Comparison of ENCODE assay signal across 7 cellular contexts in genomic region chr1:36486436-36487335, GRCh38. TPM values are rescaled to one million over a fixed set of nuclear protein-coding genes. Genes with fewer than 3 reads are reported as not detected.
DNase-seq lines count a peak whose midpoint lies in the region; ATAC-seq and TF ChIP-seq lines count a peak whose summit lies in the region.

No MANE protein-coding gene starts in this region.

- no peak overlapping the region for H2AK5ac ChIP-seq in H9 (ENCODE audit: insufficient read length, low read length)

- TF ChIP-seq RAD21 in liver (IDR thresholded peaks at IDR 0.05): peak in 1 of 2 donors; percentile 29

- H3K4me3 ChIP-seq in liver (ENCODE audit: low read depth in 1 of 3, low read length in 3 of 3) (no peak overlapping the region), upper lobe of right lung (no peak overlapping the region)

- H3K4me1 ChIP-seq in liver (ENCODE audit: control insufficient read depth in 4 of 4, insufficient read depth in 4 of 4, low read length in 3 of 4) (peaks cover 3 to 16% (median 9%) of the 10 kb centered on the region in 4 donors), upper lobe of right lung (peaks cover 11% of the 10 kb centered on the region), H9 (ENCODE audit: insufficient read depth, low read length) (no peaks in the 10 kb centered on the region; the same call in 1 of the 2 replicates)

- no peaks in the 10 kb centered on the region for H3K36me3 Mint-ChIP-seq in H9 (ENCODE audit: insufficient read depth in 1 of 3, low read depth in 3 of 3)

- H3K4ac ChIP-seq in H9 (ENCODE audit: low read depth, low read length): no peak overlapping the region

- no peaks in the 10 kb centered on the region for H3K27me3 ChIP-seq in liver (ENCODE audit: control insufficient read depth in 4 of 4, insufficient read depth in 4 of 4, low read length in 3 of 4)
- H3K27me3 ChIP-seq in upper lobe of right lung: no peaks in the 10 kb centered on the region
- no peaks in the 10 kb centered on the region for H3K27me3 ChIP-seq in H9 (ENCODE audit: insufficient read depth, low read length)

- intact Hi-C loops in upper lobe of right lung (cut with DNase I): no loop called here

- no peak overlapping the region for H3K23ac ChIP-seq in H9 (ENCODE audit: insufficient read length, low read depth, low read length)

- H2BK12ac ChIP-seq in H9 (ENCODE audit: insufficient read length, low read depth, low read length): no peak overlapping the region

- H2BK120ac ChIP-seq in H9 (ENCODE audit: low read depth, low read length, poor library complexity, severe bottlenecking): no peak overlapping the region

- 34 to 40% (median 39%) methylated on average over 17 of the region's 17 CpGs for WGBS in adipose tissue, 3 donors
- WGBS in liver: 19% methylated on average over 17 of the region's 17 CpGs
- no CpG with 5 or more reads among the region's 17 CpGs for WGBS in H9 (ENCODE audit: extremely low coverage, insufficient read length, low lambda C conversion rate)

- H3K27ac ChIP-seq in adipose tissue (ENCODE audit: low read depth, low read length) (peak overlapping the region; percentile 28), liver (ENCODE audit: low read depth in 1 of 2, low read length in 2 of 2) (peak overlapping the region; percentile 84 to 89), upper lobe of right lung (peak overlapping the region; percentile 80), H9 (ENCODE audit: insufficient read length, low read depth, low read length) (no peak overlapping the region)

- no peak overlapping the region for H3K4me3 Mint-ChIP-seq in H9

- no peak overlapping the region for H3K14ac ChIP-seq in H9 (ENCODE audit: insufficient read depth, low read length)

- peaks cover 0 to 8% of the 10 kb centered on the region in 2 experiments; a peak in 3 of 5 replicates for H3K9me3 Mint-ChIP-seq in H9

- H2BK20ac ChIP-seq in H9 (ENCODE audit: low read depth, low read length, poor library complexity, severe bottlenecking): no peak overlapping the region

- no peak overlapping the region for H2AFZ ChIP-seq in H9 (ENCODE audit: low read length)

- peaks cover 26% of the 10 kb centered on the region for H3K27me3 Mint-ChIP-seq in H9 (ENCODE audit: low read depth)

- no peak overlapping the region for H4K8ac ChIP-seq in H9 (replicated peaks; ENCODE audit: insufficient read length, low read depth, low read length)

- no peak for TF ChIP-seq CTCF in liver (IDR thresholded peaks at IDR 0.05; ENCODE audit: low read depth, low read length, missing input control)
- no peak for TF ChIP-seq CTCF in upper lobe of right lung (IDR thresholded peaks at IDR 0.05)
- no peak for TF ChIP-seq CTCF in H9 (conservative IDR thresholded peaks at IDR 0.05)

- no peak overlapping the region for H3K4me2 ChIP-seq in H9 (ENCODE audit: insufficient read depth, insufficient read length, low read length)

- H2BK15ac ChIP-seq in H9 (ENCODE audit: low read depth, low read length): no peak overlapping the region

- no peaks in the 10 kb centered on the region for H3K79me2 ChIP-seq in H9 (ENCODE audit: insufficient read depth, low read length)

- H3K4me1 Mint-ChIP-seq in H9: peaks cover 21 to 24% of the 10 kb centered on the region in 2 experiments

- H3K36me3 ChIP-seq in liver (ENCODE audit: control insufficient read depth in 4 of 4, insufficient read depth in 3 of 4, low read depth in 1 of 4, low read length in 3 of 4): no peaks in the 10 kb centered on the region
- no peaks in the 10 kb centered on the region for H3K36me3 ChIP-seq in upper lobe of right lung

- H3K9me3 ChIP-seq in liver (ENCODE audit: control insufficient read depth in 4 of 4, low read length in 3 of 4): no peaks in the 10 kb centered on the region
- no peaks in the 10 kb centered on the region for H3K9me3 ChIP-seq in upper lobe of right lung
- H3K9me3 ChIP-seq in H9 (ENCODE audit: control insufficient read depth, low read depth, low read length): no peaks in the 10 kb centered on the region

- no peak overlapping the region for H4K91ac ChIP-seq in H9 (ENCODE audit: insufficient read length, low read depth, low read length)

- no peak overlapping the region for H3T11ph ChIP-seq in H9 (ENCODE audit: low read length)

- no peaks in the 10 kb centered on the region for H4K20me1 ChIP-seq in H9 (ENCODE audit: control insufficient read depth, insufficient read depth, insufficient read length)

- no peak overlapping the region for H3K27ac Mint-ChIP-seq in H9

- ATAC-seq in upper lobe of right lung (peak; percentile 86), HG02970 (IDR thresholded peaks at IDR 0.05; ENCODE audit: low FRiP score, unreplicated experiment) (no peak)

- H3K18ac ChIP-seq in H9 (ENCODE audit: insufficient read length, low read depth, low read length): no peak overlapping the region

- H3K23me2 ChIP-seq in H9 (ENCODE audit: insufficient read length, low read depth, low read length, poor library complexity, severe bottlenecking): no peaks in the 10 kb centered on the region

- no peak overlapping the region for H2BK5ac ChIP-seq in H9 (ENCODE audit: insufficient read length, low read length)

- H4K5ac ChIP-seq in H9 (ENCODE audit: insufficient read length, low read depth, low read length): no peak overlapping the region

- DNase-seq in NCI-H2196 treated with DMSO at 0.1 percent for 48 hours (lab: John Stamatoyannopoulos, UW; ENCODE audit: unreplicated experiment) (peak; percentile 94), upper lobe of right lung (peak; percentile 94), GOT3 (lab: John Stamatoyannopoulos, UW) (no peak), H9 (no peak)

- H3K79me1 ChIP-seq in H9 (ENCODE audit: insufficient read depth, low read depth, low read length, poor library complexity, severe bottlenecking): no peaks in the 10 kb centered on the region

- H3K56ac ChIP-seq in H9 (ENCODE audit: insufficient read length, low read depth, low read length): no peak overlapping the region

- peak overlapping the region in 1 of 2 donors; percentile 54 for H3K9ac ChIP-seq in liver (ENCODE audit: low read depth in 1 of 2, low read length in 2 of 2)
- H3K9ac ChIP-seq in H9 (ENCODE audit: extremely low read depth, insufficient read length, low read length): no peak overlapping the region

TF ChIP-seq in liver, 16 proteins besides CTCF, POLR2A, EP300 and RAD21 (continues in another document):
- peak; percentile 88 for TF ChIP-seq HNF4A (conservative IDR thresholded peaks at IDR 0.05)
- TF ChIP-seq EGR1 (IDR thresholded peaks at IDR 0.05; ENCODE audit: low read depth in 2 of 2): peak in 1 of 2 donors; percentile 74
- peak; percentile 92 for TF ChIP-seq ZBTB33 (IDR thresholded peaks at IDR 0.05)
- TF ChIP-seq JUND (IDR thresholded peaks at IDR 0.05): peak; percentile 73 to 92
- TF ChIP-seq NR2F2 (IDR thresholded peaks at IDR 0.05): peak; percentile 95
- peak; percentile 50 for TF ChIP-seq ATF3 (IDR thresholded peaks at IDR 0.05)
- TF ChIP-seq YY1 (IDR thresholded peaks at IDR 0.05): peak; percentile 81
- peak; percentile 93 for TF ChIP-seq SP1 (IDR thresholded peaks at IDR 0.05)
- peak; percentile 96 for TF ChIP-seq FOXA1 (IDR thresholded peaks at IDR 0.05)
- TF ChIP-seq MAX (IDR thresholded peaks at IDR 0.05): peak; percentile 81
- no peak for TF ChIP-seq TAF1 (conservative IDR thresholded peaks at IDR 0.05)
- TF ChIP-seq RXRA (IDR thresholded peaks at IDR 0.05): peak; percentile 99

RNA-seq across cellular contexts. Expression of gene CSF3R, which starts 4.0 kb away (rescaled TPM):
- 10 to 100 TPM in 2 of 3 donors, 1 to 10 TPM in 1; 2.6 to 74.0 (median 36.2) TPM for polyA plus RNA-seq in adipose tissue
- total RNA-seq in liver: 10 to 100 TPM; 23.7 to 81.3 TPM
- polyA plus RNA-seq in liver: 1 to 10 TPM; 6.7 to 8.2 TPM
- 202 TPM for total RNA-seq in upper lobe of right lung
- total RNA-seq in H9 (2021): not detected in 2 replicates

RNA-seq across cellular contexts. Expression of gene MRPS15, which starts 22.5 kb away (rescaled TPM):
- 100 to 1,000 TPM in 2 of 3 donors, 10 to 100 TPM in 1; 69.1 to 142 (median 130) TPM for polyA plus RNA-seq in adipose tissue
- 10 to 100 TPM; 41.8 to 44.3 TPM for total RNA-seq in liver
- polyA plus RNA-seq in liver: 10 to 100 TPM; 75.4 to 95.0 TPM
- total RNA-seq in upper lobe of right lung: 65.0 TPM
- 105 and 111 TPM in 2 replicates for total RNA-seq in H9 (2021)

RNA-seq across cellular contexts. Expression of gene OSCP1, which starts 36.4 kb away (rescaled TPM):
- polyA plus RNA-seq in adipose tissue (10 to 100 TPM in 1 of 3 donors, 1 to 10 TPM in 2; 5.3 to 10.3 (median 6.5) TPM), liver (1 to 10 TPM; 1.1 to 1.5 TPM)
- total RNA-seq in liver (1 to 10 TPM; 1.5 to 1.7 TPM), upper lobe of right lung (8.2 TPM), H9 (2021) (2.8 and 3.2 TPM in 2 replicates)

Comparison
In these comparisons a context has a peak if more than half of its experiments do, and no peak if none do; other contexts are left out.
1. DNase-seq: peak in NCI-H2196 treated with DMSO at 0.1 percent for 48 hours (single experiment) and upper lobe of right lung (single experiment); none in GOT3 (single experiment) and H9 (single experiment).
2. RNA of gene CSF3R, which starts 4.0 kb away (total RNA-seq): 202 TPM in upper lobe of right lung (single experiment) and 23.7 to 81.3 TPM in liver; not detected in H9; every median in the first group is over 10 times any median in the second.